15 cellular contexts compared by ENCODE assay signal in genomic region chr1:84550826-84551225, GRCh38. TPM values are rescaled to one million over a fixed set of nuclear protein-coding genes. Genes with fewer than 3 reads are reported as not detected.
"Had no signal": no experiment of that assay in that cellular context is flagged by ENCODE, and none has a peak within 500 bp of the region (broad histone marks: within the 10 kb centered on the region; RNA-seq: fewer than 3 reads in every experiment).

No MANE protein-coding gene starts in this region.

- ATAC-seq: activated CD8-positive, alpha-beta T cell treated with anti-CD3 and anti-CD28 coated beads for 36 hours; activated T-cell treated with anti-CD3 and anti-CD28 coated beads, Interleukin-2, amount 50 U/mL, for 4 hours; body of pancreas; gastroesophageal sphincter; heart left ventricle; left lung had no signal

- H3K9me3 ChIP-seq: body of pancreas, gastroesophageal sphincter, heart left ventricle, left lung, prostate gland, right atrium auricular region, thyroid gland had no signal

- H3K27me3 ChIP-seq: body of pancreas, gastroesophageal sphincter, heart left ventricle, left lung, right atrium auricular region, thyroid gland had no signal

- DNase-seq: activated CD4-positive, alpha-beta T cell treated with anti-CD3 and anti-CD28 coated beads, Interleukin-2, amount 10 ng/mL, durations not matched to agents 24 days and 14 days; activated CD8-positive, alpha-beta T cell treated with anti-CD3 and anti-CD28 coated beads for 36 hours; activated naive CD4-positive, alpha-beta T cell treated with anti-CD3 and anti-CD28 coated beads for 36 hours; activated T-cell treated with anti-CD3 and anti-CD28 coated beads, Interleukin-2, amount 50 U/mL, for 4 hours; body of pancreas; caudate nucleus; heart left ventricle; left lung; stimulated activated CD4-positive, alpha-beta T cell treated with anti-CD3 and anti-CD28 coated beads, Interleukin-2, amount 100 ng/mL, for 24 hours; stimulated activated naive CD4-positive, alpha-beta T cell treated with Interleukin-2 at 50 U/mL for 16 hours; thyroid gland had no signal

- H3K36me3 ChIP-seq: prostate gland, right atrium auricular region, thyroid gland had no signal

- H3K27ac ChIP-seq: body of pancreas, gastroesophageal sphincter, heart left ventricle, left lung, prostate gland, right atrium auricular region, thyroid gland had no signal

- H3K4me1 ChIP-seq: body of pancreas, gastroesophageal sphincter, heart left ventricle, left lung, prostate gland, right atrium auricular region, thyroid gland had no signal

- H3K4me3 ChIP-seq: body of pancreas, gastroesophageal sphincter, heart left ventricle, left lung, prostate gland, right atrium auricular region, thyroid gland had no signal

RNA-seq across cellular contexts. Expression of gene SPATA1, which starts 44.6 kb away (rescaled TPM):
- total RNA-seq: kidney epithelial cell had no signal
